1 cellular context compared by ENCODE assay signal in genomic region chr19:43662487-43662886, GRCh38.
TF ChIP-seq lines count a peak whose summit lies in the region.

No MANE protein-coding gene starts in this region.

TF ChIP-seq in WTC11, 78 proteins besides CTCF, POLR2A, EP300 and RAD21 (continued from another document):
- TF ChIP-seq PREB (CRISPR knock-in tag; IDR thresholded peaks at IDR 0.05; ENCODE audit: borderline replicate concordance), result no peak
